Comparison of ENCODE assay signal across 1 cellular context in genomic region chr19:12481781-12482504, GRCh38.
TF ChIP-seq lines count a peak whose summit lies in the region.

No MANE protein-coding gene starts in this region.

TF ChIP-seq in HepG2, 621 proteins besides CTCF, POLR2A, EP300 and RAD21:
- TF ChIP-seq HMGXB3 (CRISPR knock-in tag; IDR thresholded peaks at IDR 0.05; ENCODE audit: borderline replicate concordance) (no peak), CEBPB (IDR thresholded peaks at IDR 0.05; ENCODE audit: borderline replicate concordance, low read depth, low read length) (peak; percentile 48; the same call in 1 of the 2 replicates), CEBPG (CRISPR knock-in tag; IDR thresholded peaks at IDR 0.05) (peak; percentile 59), ZNF407 (CRISPR knock-in tag; IDR thresholded peaks at IDR 0.05; ENCODE audit: not compliant biosample characterization) (no peak), ZFP36 (IDR thresholded peaks at IDR 0.05; ENCODE audit: borderline replicate concordance, low read depth, low read length, partially characterized antibody) (no peak), ZNF646 (CRISPR knock-in tag; IDR thresholded peaks at IDR 0.05) (peak; percentile 84), ZNF841 (CRISPR knock-in tag; IDR thresholded peaks at IDR 0.05; ENCODE audit: borderline replicate concordance) (no peak), POLR2AphosphoS5 (IDR thresholded peaks at IDR 0.05; ENCODE audit: low read depth, low read length) (no peak), MEF2D (CRISPR knock-in tag; IDR thresholded peaks at IDR 0.05) (no peak), XRCC5 (optimal IDR thresholded peaks at IDR 0.05; ENCODE audit: low read length) (no peak), ZNF746 (CRISPR knock-in tag; IDR thresholded peaks at IDR 0.05) (no peak), HHEX (CRISPR knock-in tag; IDR thresholded peaks at IDR 0.05) (no peak), ZNF770 (CRISPR knock-in tag; IDR thresholded peaks at IDR 0.05) (peak; percentile 84), SMAD9 (CRISPR knock-in tag; IDR thresholded peaks at IDR 0.05) (no peak)
